ENCODE assay signal across 31 cellular contexts in the genomic region with DNA sequence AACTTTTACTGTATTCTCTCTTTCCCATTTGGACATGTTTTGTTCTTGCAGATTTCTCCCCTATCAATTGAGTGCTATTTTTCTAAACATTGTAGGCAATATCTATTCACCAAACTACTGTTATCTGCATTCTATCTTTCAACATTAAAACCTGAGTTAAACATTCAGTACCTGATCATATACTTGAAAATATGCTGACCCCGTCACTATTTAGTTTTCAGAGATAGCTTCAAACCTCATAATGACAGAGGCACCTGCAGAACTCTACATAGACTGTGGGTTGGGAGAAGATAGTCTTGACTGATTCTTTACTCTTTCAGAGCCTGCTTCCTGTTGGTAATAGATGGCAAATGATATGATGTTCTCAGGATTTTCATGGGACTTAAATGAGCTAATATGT.
DNase-seq lines count a peak whose midpoint lies in the region; ATAC-seq, FAIRE-seq and TF ChIP-seq lines count a peak whose summit lies in the region.
"Had no signal": no experiment of that assay in that cellular context is flagged by ENCODE, and none has a peak within 500 bp of the region (broad histone marks: within the 10 kb centered on the region; RNA-seq: fewer than 3 reads in every experiment).

No MANE protein-coding gene starts in this region.

- ATAC-seq in HepG2 = no peak
- ATAC-seq in right lobe of liver = no peak
- ATAC-seq in A549 = no peak
- ATAC-seq in IMR-90 (ENCODE audit: low read depth) = no peak
- ATAC-seq in GM19324 (IDR thresholded peaks at IDR 0.05; ENCODE audit: low FRiP score, unreplicated experiment) = no peak
- no peak for ATAC-seq in HG03354 (IDR thresholded peaks at IDR 0.05; ENCODE audit: poor library complexity, severe bottlenecking, unreplicated experiment)
- ATAC-seq: CD8-positive, alpha-beta T cell had no signal

- H2BK5ac ChIP-seq in IMR-90 (ENCODE audit: low read depth, low read length, poor library complexity, severe bottlenecking) = no peak overlapping the region

- no peak overlapping the region for H2BK20ac ChIP-seq in IMR-90 (ENCODE audit: low read depth, low read length)

- H3K9ac ChIP-seq in HepG2 (ENCODE audit: insufficient read depth, low read depth, low read length) (no peak overlapping the region), IMR-90 (ENCODE audit: low read depth, low read length) (no peak overlapping the region)
- H3K9ac ChIP-seq: BLaER1; BLaER1 treated with 17β-estradiol and CSF1 and Interleukin-3, amounts not matched to agents 10 nM and 100 nM had no signal

- no peaks in the 10 kb centered on the region for H3K4me1 ChIP-seq in HepG2 (ENCODE audit: insufficient read depth, low read length)
- no peaks in the 10 kb centered on the region for H3K4me1 ChIP-seq in right lobe of liver
- 0 out of 3 replicates have a peak, but pooled peaks cover 6% of the 10 kb centered on the region for H3K4me1 ChIP-seq in A549
- no peaks in the 10 kb centered on the region for H3K4me1 ChIP-seq in IMR-90 (ENCODE audit: control insufficient read depth, insufficient read depth, low read length)
- H3K4me1 ChIP-seq: BE2C; BLaER1; BLaER1 treated with 17β-estradiol and CSF1 and Interleukin-3, amounts not matched to agents 10 nM and 100 nM; Caco-2 had no signal

- TF ChIP-seq CTCF in HepG2 (CRISPR knock-in tag; IDR thresholded peaks at IDR 0.05) (no peak), right lobe of liver (IDR thresholded peaks at IDR 0.05) (no peak), A549 (IDR thresholded peaks at IDR 0.05) (no peak), IMR-90 (conservative IDR thresholded peaks at IDR 0.05; ENCODE audit: low read depth, low read length) (no peak)

- H2AFZ ChIP-seq in HepG2 (ENCODE audit: low read length) (no peak overlapping the region), IMR-90 (replicated peaks; ENCODE audit: low read length, poor library complexity) (no peak overlapping the region)

- no peaks in the 10 kb centered on the region for H3K9me1 ChIP-seq in IMR-90 (ENCODE audit: insufficient read depth, low read length)

- no peak for TF ChIP-seq POLR2A in HepG2 (IDR thresholded peaks at IDR 0.05; ENCODE audit: insufficient read depth in 1 of 2, low read depth in 2 of 2, low read length in 2 of 2)
- no peak for TF ChIP-seq POLR2A in right lobe of liver (IDR thresholded peaks at IDR 0.05)
- TF ChIP-seq POLR2A in A549 (IDR thresholded peaks at IDR 0.05; ENCODE audit: low read length) = no peak
- no peak for TF ChIP-seq POLR2A in IMR-90 (IDR thresholded peaks at IDR 0.05; ENCODE audit: low read depth, low read length)

- no peak overlapping the region for H4K8ac ChIP-seq in IMR-90 (ENCODE audit: low read depth in 2 of 2, low read length in 2 of 2)

- H3K14ac ChIP-seq in IMR-90 (replicated peaks; ENCODE audit: low read depth, low read length) = no peak overlapping the region

- no peak for FAIRE-seq in HepG2 (lab: Jason Lieb, UNC)
- no peak for FAIRE-seq in A549 (lab: Jason Lieb, UNC)
- FAIRE-seq: D721Med had no signal

- H3K4ac ChIP-seq in IMR-90 (ENCODE audit: low read depth, low read length) = no peak overlapping the region

- intact Hi-C loops in HepG2 (cut with micrococcal nuclease; ENCODE audit: unreplicated experiment) (no loop called here), right lobe of liver (cut with DNase I) (no loop called here), IMR-90 (cut with micrococcal nuclease) (no loop called here)

- in situ Hi-C loops in HepG2 (cut with HindIII; ENCODE audit: extremely low pct_ligation_motif_present, low pct_unique_long_range_greater_than_20kb) = no loop called here
- in situ Hi-C loops in IMR-90 (cut with MboI; ENCODE audit: low sequenced_read_pairs) = no loop called here

- H4K5ac ChIP-seq in IMR-90 (ENCODE audit: low read depth, low read length) = no peak overlapping the region

- H2BK120ac ChIP-seq in IMR-90 (ENCODE audit: low read depth, low read length) = no peak overlapping the region

- no peak overlapping the region for H3K18ac ChIP-seq in IMR-90 (ENCODE audit: low read depth, low read length)

- H3K27ac ChIP-seq in HepG2 (ENCODE audit: extremely low read length, insufficient read depth, low read length) (no peak overlapping the region), right lobe of liver (no peak overlapping the region), A549 (no peak overlapping the region), IMR-90 (ENCODE audit: insufficient read depth, low read length) (no peak overlapping the region)
- H3K27ac ChIP-seq: 22Rv1; BLaER1; BLaER1 treated with 17β-estradiol and CSF1 and Interleukin-3, amounts not matched to agents 10 nM and 100 nM; C4-2B had no signal

- TF ChIP-seq RAD21 in HepG2 (CRISPR knock-in tag; IDR thresholded peaks at IDR 0.05) = no peak
- TF ChIP-seq RAD21 in A549 (conservative IDR thresholded peaks at IDR 0.05 in 1 of 2, IDR thresholded peaks at IDR 0.05 in 1 of 2) = no peak
- no peak for TF ChIP-seq RAD21 in IMR-90 (IDR thresholded peaks at IDR 0.05; ENCODE audit: low read length)

- H3K4me2 ChIP-seq in HepG2 (ENCODE audit: low read depth, low read length) (no peak overlapping the region), A549 (no peak overlapping the region), IMR-90 (ENCODE audit: low read depth, low read length) (no peak overlapping the region)
- H3K4me2 ChIP-seq: BLaER1; BLaER1 treated with 17β-estradiol and CSF1 and Interleukin-3, amounts not matched to agents 10 nM and 100 nM had no signal

- H4K91ac ChIP-seq in IMR-90 (ENCODE audit: insufficient read depth, low read depth, low read length) = no peak overlapping the region

- H2AK9ac ChIP-seq in IMR-90 (replicated peaks; ENCODE audit: low read depth, low read length, poor library complexity) = no peak overlapping the region

- H4K20me1 ChIP-seq in HepG2 (ENCODE audit: insufficient read depth, low read length) (no peaks in the 10 kb centered on the region), IMR-90 (ENCODE audit: insufficient read depth, low read length) (no peaks in the 10 kb centered on the region)
- H4K20me1 ChIP-seq: BLaER1; BLaER1 treated with 17β-estradiol and CSF1 and Interleukin-3, amounts not matched to agents 10 nM and 100 nM had no signal

- 0% methylated on average over 1 of the region's 1 CpG for WGBS in HepG2 (ENCODE audit: low lambda C conversion rate)
- WGBS in right lobe of liver (ENCODE audit: insufficient coverage, low coverage, low lambda C conversion rate, missing lambda C conversion rate) = 73% methylated on average over 1 of the region's 1 CpG
- 64% methylated on average over 1 of the region's 1 CpG for WGBS in A549 (ENCODE audit: missing lambda C conversion rate)
- no CpG with 5 or more reads among the region's 1 CpG for WGBS in IMR-90 (ENCODE audit: extremely low coverage in 2 of 2, insufficient read length in 1 of 2), 2 experiments

- dilution Hi-C loops in IMR-90 (cut with HindIII; ENCODE audit: low sequenced_read_pairs, unreplicated experiment) = no loop called here

- H3K56ac ChIP-seq in IMR-90 (ENCODE audit: extremely low read depth, insufficient read depth, low read length) = no peak overlapping the region

- H2BK15ac ChIP-seq in IMR-90 (ENCODE audit: low read depth, low read length) = no peak overlapping the region

- POLR2A ChIA-PET in HepG2 (lab: Yijun Ruan, JAX) = no interaction called here
- POLR2A ChIA-PET in A549 (lab: Yijun Ruan, JAX) = no interaction called here
- POLR2A ChIA-PET in IMR-90 (lab: Charles Lee; ENCODE audit: unreplicated experiment) = no interaction called here

- H3K9me3 ChIP-seq in HepG2 (ENCODE audit: low read length) = peaks cover 42% of the 10 kb centered on the region
- no peaks in the 10 kb centered on the region for H3K9me3 ChIP-seq in right lobe of liver
- no peaks in the 10 kb centered on the region for H3K9me3 ChIP-seq in A549
- H3K9me3 ChIP-seq in IMR-90 (ENCODE audit: control insufficient read depth, insufficient read depth, low read length) = no peaks in the 10 kb centered on the region
- H3K9me3 ChIP-seq: BE2C, BLaER1, Caco-2 had no signal

- H3K79me2 ChIP-seq in HepG2 (ENCODE audit: insufficient read depth, low read length) = no peaks in the 10 kb centered on the region

- no peak overlapping the region for H3K23ac ChIP-seq in IMR-90 (ENCODE audit: low read depth, low read length)

- no peaks in the 10 kb centered on the region for H3K79me1 ChIP-seq in IMR-90 (ENCODE audit: low read depth in 1 of 2, low read length in 2 of 2)

- H3K36me3 ChIP-seq in HepG2 (replicated peaks in 1 of 2; ENCODE audit: control insufficient read depth in 1 of 2, insufficient read depth in 2 of 2, low read length in 2 of 2) (no peaks in the 10 kb centered on the region), right lobe of liver (no peaks in the 10 kb centered on the region), IMR-90 (ENCODE audit: control insufficient read depth, insufficient read depth, low read length) (no peaks in the 10 kb centered on the region)
- H3K36me3 ChIP-seq: BE2C; BLaER1; BLaER1 treated with 17β-estradiol and CSF1 and Interleukin-3, amounts not matched to agents 10 nM and 100 nM had no signal

- CTCF ChIA-PET in HepG2 (lab: Yijun Ruan, JAX; ENCODE audit: low intra/inter-chr PET ratio, low total read pairs) = no interaction called here
- CTCF ChIA-PET in A549 (lab: Yijun Ruan, JAX) = no interaction called here
- CTCF ChIA-PET in IMR-90 (lab: Yijun Ruan, JAX) = no interaction called here

- TF ChIP-seq EP300 in HepG2 (IDR thresholded peaks at IDR 0.05; ENCODE audit: low read depth in 2 of 2, low read length in 2 of 2) = no peak
- TF ChIP-seq EP300 in HepG2 (CRISPR knock-in tag; IDR thresholded peaks at IDR 0.05; ENCODE audit: borderline replicate concordance) = no peak
- no peak for TF ChIP-seq EP300 in A549 (IDR thresholded peaks at IDR 0.05)

- DNase-seq in HepG2 (ENCODE audit: low spot score) = no peak
- no peak for DNase-seq in right lobe of liver
- no peak for DNase-seq in A549 (ENCODE audit: low read depth in 1 of 2, low spot score in 1 of 2)
- DNase-seq in IMR-90 = no peak
- DNase-seq: 8988T; ACHN; AML-193; BE2C; C1 segment of cervical spinal cord; Caco-2; Calu3; CD4-positive, alpha-beta memory T cell; CD4-positive, alpha-beta T cell; CD4-positive, CD25-positive, alpha-beta regulatory T cell; CD8-positive, alpha-beta memory T cell; CD8-positive, alpha-beta T cell; COR-L47; DMS 273 treated with DMSO at 0.1 percent for 48 hours; DMS153; DMS53; DMS79; DMS79 treated with DMSO at 0.1 percent for 48 hours; DND-41; EL had no signal

- no peak overlapping the region for H3K4me3 ChIP-seq in HepG2 (replicated peaks in 1 of 3; ENCODE audit: insufficient read depth in 1 of 3, low read depth in 2 of 3, low read length in 3 of 3)
- no peak overlapping the region for H3K4me3 ChIP-seq in right lobe of liver
- H3K4me3 ChIP-seq in A549 = no peak overlapping the region
- H3K4me3 ChIP-seq in IMR-90 (ENCODE audit: insufficient read depth, low read depth, low read length) = no peak overlapping the region
- H3K4me3 ChIP-seq: BLaER1; BLaER1 treated with 17β-estradiol and CSF1 and Interleukin-3, amounts not matched to agents 10 nM and 100 nM had no signal

- BruUV-seq in HepG2 (replicated peaks; lab: Mats Ljungman, UMichigan) (no TSS peak), IMR-90 (replicated peaks; lab: Mats Ljungman, UMichigan) (no TSS peak)

- no peak overlapping the region for H2AK5ac ChIP-seq in IMR-90 (ENCODE audit: low read depth, low read length)

- H3K27me3 ChIP-seq in HepG2 (ENCODE audit: control insufficient read depth in 1 of 2, insufficient read depth in 2 of 2, low read length in 2 of 2) (no peaks in the 10 kb centered on the region), right lobe of liver (no peaks in the 10 kb centered on the region), IMR-90 (ENCODE audit: control insufficient read depth, insufficient read depth, low read length) (no peaks in the 10 kb centered on the region)
- H3K27me3 ChIP-seq: BE2C; BLaER1; BLaER1 treated with 17β-estradiol and CSF1 and Interleukin-3, amounts not matched to agents 10 nM and 100 nM had no signal
